ENCODE assay signal across 1 cellular context in the genomic region with DNA sequence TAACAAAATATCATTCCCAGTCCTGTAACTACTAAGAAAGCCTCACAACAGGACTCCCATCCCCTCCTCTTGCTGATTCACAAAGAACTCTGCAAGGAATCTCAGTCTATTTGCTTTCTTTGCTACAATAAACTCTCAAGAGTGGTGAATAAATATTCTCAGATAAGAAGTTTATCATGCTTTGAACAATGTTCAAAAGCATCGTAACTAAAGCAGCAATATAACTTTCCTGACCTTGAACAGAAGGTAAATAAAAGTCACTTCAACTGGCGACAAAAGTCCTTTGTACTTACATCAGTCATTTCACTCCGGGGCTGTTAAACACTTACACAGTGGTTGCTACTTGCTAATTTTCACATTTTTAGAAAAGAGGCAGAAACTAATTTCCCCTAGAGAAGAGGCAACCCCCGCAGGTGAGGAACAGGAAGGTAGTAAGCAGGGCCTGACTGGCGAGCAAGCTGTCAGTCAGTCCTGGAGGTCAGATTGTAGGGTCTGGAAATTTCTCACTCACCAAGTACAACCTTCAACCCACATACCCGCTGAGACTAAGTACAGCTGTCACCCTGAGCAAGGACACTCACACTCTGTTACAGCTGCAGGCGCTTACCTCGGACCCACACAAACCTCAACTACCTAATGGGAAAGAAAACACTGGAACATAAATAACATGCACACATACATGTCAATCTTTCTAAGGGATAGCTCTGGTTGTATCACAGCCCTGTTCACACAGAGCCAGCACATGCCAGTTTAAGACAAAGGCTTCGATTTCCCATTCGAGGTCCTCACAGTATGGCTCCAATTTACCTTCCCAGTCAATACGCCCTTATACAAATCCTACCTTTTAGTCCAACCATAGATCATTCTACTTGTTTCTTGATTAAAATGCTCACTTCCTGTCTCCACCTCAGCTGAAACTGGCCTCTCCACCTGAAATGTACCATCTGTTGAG.
TF ChIP-seq lines count a peak whose summit lies in the region.

No MANE protein-coding gene starts in this region.

TF ChIP-seq in HEK293, 187 proteins besides CTCF, POLR2A, EP300 and RAD21 (continued from another document):
- TF ChIP-seq, protein P1, sequence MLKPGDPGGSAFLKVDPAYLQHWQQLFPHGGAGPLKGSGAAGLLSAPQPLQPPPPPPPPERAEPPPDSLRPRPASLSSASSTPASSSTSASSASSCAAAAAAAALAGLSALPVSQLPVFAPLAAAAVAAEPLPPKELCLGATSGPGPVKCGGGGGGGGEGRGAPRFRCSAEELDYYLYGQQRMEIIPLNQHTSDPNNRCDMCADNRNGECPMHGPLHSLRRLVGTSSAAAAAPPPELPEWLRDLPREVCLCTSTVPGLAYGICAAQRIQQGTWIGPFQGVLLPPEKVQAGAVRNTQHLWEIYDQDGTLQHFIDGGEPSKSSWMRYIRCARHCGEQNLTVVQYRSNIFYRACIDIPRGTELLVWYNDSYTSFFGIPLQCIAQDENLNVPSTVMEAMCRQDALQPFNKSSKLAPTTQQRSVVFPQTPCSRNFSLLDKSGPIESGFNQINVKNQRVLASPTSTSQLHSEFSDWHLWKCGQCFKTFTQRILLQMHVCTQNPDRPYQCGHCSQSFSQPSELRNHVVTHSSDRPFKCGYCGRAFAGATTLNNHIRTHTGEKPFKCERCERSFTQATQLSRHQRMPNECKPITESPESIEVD (tag by site-specific recombination; IDR thresholded peaks at IDR 0.05): peak; percentile 92
- no peak for TF ChIP-seq ZNF621 (tag by site-specific recombination; IDR thresholded peaks at IDR 0.05)
- no peak for TF ChIP-seq KLF9 (tag by site-specific recombination; IDR thresholded peaks at IDR 0.05; ENCODE audit: low read depth)
- TF ChIP-seq, protein P2, sequence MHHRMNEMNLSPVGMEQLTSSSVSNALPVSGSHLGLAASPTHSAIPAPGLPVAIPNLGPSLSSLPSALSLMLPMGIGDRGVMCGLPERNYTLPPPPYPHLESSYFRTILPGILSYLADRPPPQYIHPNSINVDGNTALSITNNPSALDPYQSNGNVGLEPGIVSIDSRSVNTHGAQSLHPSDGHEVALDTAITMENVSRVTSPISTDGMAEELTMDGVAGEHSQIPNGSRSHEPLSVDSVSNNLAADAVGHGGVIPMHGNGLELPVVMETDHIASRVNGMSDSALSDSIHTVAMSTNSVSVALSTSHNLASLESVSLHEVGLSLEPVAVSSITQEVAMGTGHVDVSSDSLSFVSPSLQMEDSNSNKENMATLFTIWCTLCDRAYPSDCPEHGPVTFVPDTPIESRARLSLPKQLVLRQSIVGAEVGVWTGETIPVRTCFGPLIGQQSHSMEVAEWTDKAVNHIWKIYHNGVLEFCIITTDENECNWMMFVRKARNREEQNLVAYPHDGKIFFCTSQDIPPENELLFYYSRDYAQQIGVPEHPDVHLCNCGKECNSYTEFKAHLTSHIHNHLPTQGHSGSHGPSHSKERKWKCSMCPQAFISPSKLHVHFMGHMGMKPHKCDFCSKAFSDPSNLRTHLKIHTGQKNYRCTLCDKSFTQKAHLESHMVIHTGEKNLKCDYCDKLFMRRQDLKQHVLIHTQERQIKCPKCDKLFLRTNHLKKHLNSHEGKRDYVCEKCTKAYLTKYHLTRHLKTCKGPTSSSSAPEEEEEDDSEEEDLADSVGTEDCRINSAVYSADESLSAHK (tag by site-specific recombination; IDR thresholded peaks at IDR 0.05): no peak
- TF ChIP-seq GLI2 (tag by site-specific recombination; IDR thresholded peaks at IDR 0.05; ENCODE audit: borderline replicate concordance, low read depth): no peak
- no peak for TF ChIP-seq ZNF544 (tag by site-specific recombination; IDR thresholded peaks at IDR 0.05)
- TF ChIP-seq, protein P3, sequence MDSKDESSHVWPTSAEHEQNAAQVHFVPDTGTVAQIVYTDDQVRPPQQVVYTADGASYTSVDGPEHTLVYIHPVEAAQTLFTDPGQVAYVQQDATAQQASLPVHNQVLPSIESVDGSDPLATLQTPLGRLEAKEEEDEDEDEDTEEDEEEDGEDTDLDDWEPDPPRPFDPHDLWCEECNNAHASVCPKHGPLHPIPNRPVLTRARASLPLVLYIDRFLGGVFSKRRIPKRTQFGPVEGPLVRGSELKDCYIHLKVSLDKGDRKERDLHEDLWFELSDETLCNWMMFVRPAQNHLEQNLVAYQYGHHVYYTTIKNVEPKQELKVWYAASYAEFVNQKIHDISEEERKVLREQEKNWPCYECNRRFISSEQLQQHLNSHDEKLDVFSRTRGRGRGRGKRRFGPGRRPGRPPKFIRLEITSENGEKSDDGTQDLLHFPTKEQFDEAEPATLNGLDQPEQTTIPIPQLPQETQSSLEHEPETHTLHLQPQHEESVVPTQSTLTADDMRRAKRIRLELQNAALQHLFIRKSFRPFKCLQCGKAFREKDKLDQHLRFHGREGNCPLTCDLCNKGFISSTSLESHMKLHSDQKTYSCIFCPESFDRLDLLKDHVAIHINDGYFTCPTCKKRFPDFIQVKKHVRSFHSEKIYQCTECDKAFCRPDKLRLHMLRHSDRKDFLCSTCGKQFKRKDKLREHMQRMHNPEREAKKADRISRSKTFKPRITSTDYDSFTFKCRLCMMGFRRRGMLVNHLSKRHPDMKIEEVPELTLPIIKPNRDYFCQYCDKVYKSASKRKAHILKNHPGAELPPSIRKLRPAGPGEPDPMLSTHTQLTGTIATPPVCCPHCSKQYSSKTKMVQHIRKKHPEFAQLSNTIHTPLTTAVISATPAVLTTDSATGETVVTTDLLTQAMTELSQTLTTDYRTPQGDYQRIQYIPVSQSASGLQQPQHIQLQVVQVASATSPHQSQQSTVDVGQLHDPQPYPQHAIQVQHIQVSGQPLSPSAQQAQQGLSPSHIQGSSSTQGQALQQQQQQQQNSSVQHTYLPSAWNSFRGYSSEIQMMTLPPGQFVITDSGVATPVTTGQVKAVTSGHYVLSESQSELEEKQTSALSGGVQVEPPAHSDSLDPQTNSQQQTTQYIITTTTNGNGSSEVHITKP (tag by site-specific recombination; IDR thresholded peaks at IDR 0.05): no peak
- TF ChIP-seq ZEB2 (tag by site-specific recombination; IDR thresholded peaks at IDR 0.05): no peak
- TF ChIP-seq ZNF792 (tag by site-specific recombination; IDR thresholded peaks at IDR 0.05): no peak
- TF ChIP-seq TCF7L2 (IDR thresholded peaks at IDR 0.05; ENCODE audit: borderline replicate concordance, low read depth, low read length): peak; percentile 84; the same call in 1 of the 2 replicates
- TF ChIP-seq, protein P4, sequence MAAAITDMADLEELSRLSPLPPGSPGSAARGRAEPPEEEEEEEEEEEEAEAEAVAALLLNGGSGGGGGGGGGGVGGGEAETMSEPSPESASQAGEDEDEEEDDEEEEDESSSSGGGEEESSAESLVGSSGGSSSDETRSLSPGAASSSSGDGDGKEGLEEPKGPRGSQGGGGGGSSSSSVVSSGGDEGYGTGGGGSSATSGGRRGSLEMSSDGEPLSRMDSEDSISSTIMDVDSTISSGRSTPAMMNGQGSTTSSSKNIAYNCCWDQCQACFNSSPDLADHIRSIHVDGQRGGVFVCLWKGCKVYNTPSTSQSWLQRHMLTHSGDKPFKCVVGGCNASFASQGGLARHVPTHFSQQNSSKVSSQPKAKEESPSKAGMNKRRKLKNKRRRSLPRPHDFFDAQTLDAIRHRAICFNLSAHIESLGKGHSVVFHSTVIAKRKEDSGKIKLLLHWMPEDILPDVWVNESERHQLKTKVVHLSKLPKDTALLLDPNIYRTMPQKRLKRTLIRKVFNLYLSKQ (tag by site-specific recombination; IDR thresholded peaks at IDR 0.05; ENCODE audit: borderline replicate concordance): no peak
- peak; percentile 49; the same call in 1 of the 2 replicates for TF ChIP-seq SCRT2 (tag by site-specific recombination; IDR thresholded peaks at IDR 0.05)
- no peak for TF ChIP-seq ZFP69B (tag by site-specific recombination; IDR thresholded peaks at IDR 0.05)
- TF ChIP-seq ZNF146 (tag by site-specific recombination; IDR thresholded peaks at IDR 0.05): no peak
